Comparison of ENCODE assay signal across 23 cellular contexts in genomic region chr9:127233582-127234350, GRCh38. TPM values are rescaled to one million over a fixed set of nuclear protein-coding genes. Genes with fewer than 3 reads are reported as not detected.
DNase-seq lines count a peak whose midpoint lies in the region; ATAC-seq and TF ChIP-seq lines count a peak whose summit lies in the region.
"Had no signal": no experiment of that assay in that cellular context is flagged by ENCODE, and none has a peak within 500 bp of the region (broad histone marks: within the 10 kb centered on the region; RNA-seq: fewer than 3 reads in every experiment).

No MANE protein-coding gene starts in this region.

- H3K9ac ChIP-seq in SK-N-SH: no peak overlapping the region

- peaks cover 5% of the 10 kb centered on the region for H3K36me3 Mint-ChIP-seq in chondrocyte (ENCODE audit: low read depth)
- H3K36me3 Mint-ChIP-seq in activated CD4-positive, alpha-beta T cell treated with anti-CD3 and anti-CD28 coated beads for 36 hours (ENCODE audit: low read depth): no peaks in the 10 kb centered on the region
- H3K36me3 Mint-ChIP-seq: activated CD4-positive, alpha-beta memory T cell treated with anti-CD3 and anti-CD28 coated beads for 36 hours; CD4-positive, alpha-beta memory T cell; stimulated activated effector memory CD8-positive, alpha-beta T cell treated with anti-CD3 and anti-CD28 coated beads, Interleukin-12 subunit alpha, Interleukin-12 subunit beta, amount 100 ng/mL, for 72 hours had no signal

- no peaks in the 10 kb centered on the region for H3K27me3 ChIP-seq in SK-N-SH (ENCODE audit: insufficient read depth)
- no peaks in the 10 kb centered on the region for H3K27me3 ChIP-seq in gastroesophageal sphincter
- no peaks in the 10 kb centered on the region for H3K27me3 ChIP-seq in testis
- H3K27me3 ChIP-seq: body of pancreas, heart left ventricle had no signal

- no peak overlapping the region for H3K4me3 ChIP-seq in SK-N-SH (ENCODE audit: low read depth in 2 of 2, low read length in 1 of 2)
- no peak overlapping the region for H3K4me3 ChIP-seq in gastroesophageal sphincter
- no peak overlapping the region for H3K4me3 ChIP-seq in testis
- H3K4me3 ChIP-seq: body of pancreas, heart left ventricle had no signal

- H3K9me2 ChIP-seq in SK-N-SH: no peaks in the 10 kb centered on the region

- no peak overlapping the region for H2AFZ ChIP-seq in SK-N-SH (ENCODE audit: low read depth)

- no peaks in the 10 kb centered on the region for H3K9me3 Mint-ChIP-seq in chondrocyte (ENCODE audit: low read depth)
- H3K9me3 Mint-ChIP-seq in activated CD4-positive, alpha-beta T cell treated with anti-CD3 and anti-CD28 coated beads for 36 hours (ENCODE audit: low read depth): no peaks in the 10 kb centered on the region
- H3K9me3 Mint-ChIP-seq: activated CD4-positive, alpha-beta memory T cell treated with anti-CD3 and anti-CD28 coated beads for 36 hours; activated T-helper 1 cell treated with anti-CD3 and anti-CD28 coated beads, Interleukin-12 subunit alpha, Interleukin-12 subunit beta, Interleukin-2, Interleukin-4 antibody, amounts not matched to agents 30 ng/mL and 10 ng/mL and 1 ng/mL, durations not matched to agents 14 hours and 24 hours and 36 hours; CD4-positive, alpha-beta memory T cell; stimulated activated effector memory CD8-positive, alpha-beta T cell treated with anti-CD3 and anti-CD28 coated beads, Interleukin-12 subunit alpha, Interleukin-12 subunit beta, amount 100 ng/mL, for 72 hours had no signal

- no peak for TF ChIP-seq RAD21 in SK-N-SH (IDR thresholded peaks at IDR 0.05; ENCODE audit: low read length)

- ATAC-seq in gastroesophageal sphincter: no peak
- no peak for ATAC-seq in activated CD4-positive, alpha-beta T cell treated with anti-CD3 and anti-CD28 coated beads for 36 hours
- ATAC-seq: body of pancreas; HepG2; stimulated activated effector memory CD8-positive, alpha-beta T cell treated with anti-CD3 and anti-CD28 coated beads, Interleukin-12 subunit alpha, Interleukin-12 subunit beta, amount 100 ng/mL, for 72 hours; T-helper 17 cell had no signal

- H3K27me3 Mint-ChIP-seq in chondrocyte (ENCODE audit: low read depth): no peaks in the 10 kb centered on the region
- H3K27me3 Mint-ChIP-seq in activated CD4-positive, alpha-beta T cell treated with anti-CD3 and anti-CD28 coated beads for 36 hours: peaks cover 10% of the 10 kb centered on the region
- H3K27me3 Mint-ChIP-seq: B cell had no signal

- intact Hi-C loops in testis (cut with DNase I; ENCODE audit: low total_unique reads): no loop called here
- intact Hi-C loops in activated CD4-positive, alpha-beta T cell treated with anti-CD3 and anti-CD28 coated beads for 36 hours (cut with DNase I, micrococcal nuclease): no loop called here

- H3F3A ChIP-seq in SK-N-SH (replicated peaks; ENCODE audit: insufficient read depth): no peaks in the 10 kb centered on the region

- WGBS in SK-N-SH (ENCODE audit: low lambda C conversion rate): 68% methylated on average over 5 of the region's 5 CpGs
- WGBS in gastroesophageal sphincter (ENCODE audit: low coverage in 1 of 2), 2 donors: 13 to 22% methylated on average over 5 of the region's 5 CpGs
- 33 to 36% methylated on average over 5 of the region's 5 CpGs for WGBS in testis, 2 donors

- peaks cover 24% of the 10 kb centered on the region for H3K4me1 Mint-ChIP-seq in chondrocyte (ENCODE audit: low read depth)
- H3K4me1 Mint-ChIP-seq in activated CD4-positive, alpha-beta T cell treated with anti-CD3 and anti-CD28 coated beads for 36 hours: no peaks in the 10 kb centered on the region
- H3K4me1 Mint-ChIP-seq: B cell; CD4-positive, alpha-beta memory T cell; stimulated activated effector memory CD8-positive, alpha-beta T cell treated with anti-CD3 and anti-CD28 coated beads, Interleukin-12 subunit alpha, Interleukin-12 subunit beta, amount 100 ng/mL, for 72 hours had no signal

- POLR2A ChIA-PET in SK-N-SH (lab: Yijun Ruan, JAX): no interaction called here
- POLR2A ChIA-PET in activated CD4-positive, alpha-beta T cell treated with anti-CD3 and anti-CD28 coated beads for 36 hours (lab: Charles Lee): no interaction called here

- CTCF ChIA-PET in SK-N-SH (lab: Yijun Ruan, JAX): interaction anchor here (1.0 to 1.5 kb wide), 2 partner anchors 10 to 11 kb away, joined by 3 to 4 read pairs; no protein-coding TSS in a partner anchor
- CTCF ChIA-PET in activated CD4-positive, alpha-beta T cell treated with anti-CD3 and anti-CD28 coated beads for 36 hours (lab: Charles Lee): no interaction called here

- H3K4me2 ChIP-seq in SK-N-SH: no peak overlapping the region; the same call in 1 of the 2 replicates

- H3K4me1 ChIP-seq in SK-N-SH (ENCODE audit: control insufficient read depth in 1 of 2, insufficient read depth in 2 of 2, low read depth in 1 of 2, low read length in 1 of 2): peaks cover 7 to 13% of the 10 kb centered on the region in 2 experiments; a peak in 2 of 4 replicates
- peaks cover 0 to 23% (median 9%) of the 10 kb centered on the region in 3 donors for H3K4me1 ChIP-seq in gastroesophageal sphincter
- peaks cover 15% of the 10 kb centered on the region for H3K4me1 ChIP-seq in testis
- H3K4me1 ChIP-seq: body of pancreas had no signal

- TF ChIP-seq EP300 in SK-N-SH (IDR thresholded peaks at IDR 0.05; ENCODE audit: borderline replicate concordance in 1 of 2, low read depth in 1 of 2, low read length in 1 of 2): no peak
- TF ChIP-seq EP300 in gastroesophageal sphincter (IDR thresholded peaks at IDR 0.05): no peak

- peak overlapping the region; percentile 75 for H3K27ac Mint-ChIP-seq in chondrocyte (ENCODE audit: unreplicated experiment)
- no peak overlapping the region for H3K27ac Mint-ChIP-seq in activated CD4-positive, alpha-beta T cell treated with anti-CD3 and anti-CD28 coated beads for 36 hours
- H3K27ac Mint-ChIP-seq: activated CD4-positive, alpha-beta memory T cell treated with anti-CD3 and anti-CD28 coated beads for 36 hours; activated T-helper 1 cell treated with anti-CD3 and anti-CD28 coated beads, Interleukin-12 subunit alpha, Interleukin-12 subunit beta, Interleukin-2, Interleukin-4 antibody, amounts not matched to agents 30 ng/mL and 10 ng/mL and 1 ng/mL, durations not matched to agents 14 hours and 24 hours and 36 hours; B cell; CD4-positive, alpha-beta memory T cell; progenitor cell of endocrine pancreas; stimulated activated effector memory CD8-positive, alpha-beta T cell treated with anti-CD3 and anti-CD28 coated beads, Interleukin-12 subunit alpha, Interleukin-12 subunit beta, amount 100 ng/mL, for 72 hours; T-helper 17 cell had no signal

- H3K36me3 ChIP-seq in SK-N-SH (replicated peaks in 1 of 2; ENCODE audit: control insufficient read depth in 1 of 2, insufficient read depth in 2 of 2, low read length in 1 of 2) (no peaks in the 10 kb centered on the region), gastroesophageal sphincter (peaks cover 0 to 17% of the 10 kb centered on the region in 2 donors), testis (ENCODE audit: low read depth, missing control alignments) (no peaks in the 10 kb centered on the region)

- no peak for TF ChIP-seq CTCF in SK-N-SH (IDR thresholded peaks at IDR 0.05)
- no peak for TF ChIP-seq CTCF in chondrocyte (IDR thresholded peaks at IDR 0.05)
- no peak for TF ChIP-seq CTCF in gastroesophageal sphincter (IDR thresholded peaks at IDR 0.05)
- TF ChIP-seq CTCF in testis (IDR thresholded peaks at IDR 0.05): no peak

- no peak for TF ChIP-seq POLR2A in gastroesophageal sphincter (IDR thresholded peaks at IDR 0.05)
- TF ChIP-seq POLR2A in testis (IDR thresholded peaks at IDR 0.05): no peak
- TF ChIP-seq POLR2A in erythroblast (IDR thresholded peaks at IDR 0.05; ENCODE audit: low read length): no peak

- no peak for DNase-seq in SK-N-SH
- no peak for DNase-seq in chondrocyte (ENCODE audit: low spot score)
- no peak for DNase-seq in testis
- no peak for DNase-seq in activated CD4-positive, alpha-beta T cell treated with anti-CD3 and anti-CD28 coated beads for 36 hours
- DNase-seq in erythroblast (lab: John Stamatoyannopoulos, UW): no peak
- DNase-seq in activated CD8-positive, alpha-beta memory T cell treated with anti-CD3 and anti-CD28 coated beads, Interleukin-2, amount 50 U/mL, for 48 hours: no peak
- DNase-seq: activated CD4-positive, alpha-beta memory T cell treated with anti-CD3 and anti-CD28 coated beads for 36 hours; activated CD4-positive, CD25-positive, alpha-beta regulatory T cell treated with anti-CD3 and anti-CD28 coated beads, Interleukin-2, amount 50 U/mL, for 72 hours; activated naive CD4-positive, alpha-beta T cell treated with Interleukin-2 at 50 U/mL for 16 hours; body of pancreas; CD4-positive, alpha-beta memory T cell; foreskin fibroblast; heart left ventricle; NCI-H1417 treated with DMSO at 0.1 percent for 48 hours; NCI-H2081; NCI-H524 treated with DMSO at 0.1 percent for 48 hours; T-helper 17 cell had no signal

- H3K79me2 ChIP-seq in SK-N-SH (ENCODE audit: insufficient read depth): no peaks in the 10 kb centered on the region

- H3K27ac ChIP-seq in SK-N-SH (ENCODE audit: low read depth in 2 of 2, low read length in 1 of 2) (peak overlapping the region; percentile 43 to 78; a peak in 3 of 4 replicates), gastroesophageal sphincter (peak overlapping the region in 3 of 4 donors; percentile 48 to 53 (median 49)), testis (peak overlapping the region; percentile 15 to 82)
- H3K27ac ChIP-seq: body of pancreas had no signal

- H3K9me3 ChIP-seq in SK-N-SH (no peaks in the 10 kb centered on the region), gastroesophageal sphincter (no peaks in the 10 kb centered on the region), testis (no peaks in the 10 kb centered on the region)
- H3K9me3 ChIP-seq: body of pancreas, heart left ventricle had no signal

- H4K20me1 ChIP-seq in SK-N-SH (ENCODE audit: insufficient read depth): no peaks in the 10 kb centered on the region

- H3K4me3 Mint-ChIP-seq in chondrocyte (ENCODE audit: unreplicated experiment): no peak overlapping the region
- H3K4me3 Mint-ChIP-seq in activated CD4-positive, alpha-beta T cell treated with anti-CD3 and anti-CD28 coated beads for 36 hours: no peak overlapping the region
- H3K4me3 Mint-ChIP-seq: activated CD4-positive, alpha-beta memory T cell treated with anti-CD3 and anti-CD28 coated beads for 36 hours; activated T-helper 1 cell treated with anti-CD3 and anti-CD28 coated beads, Interleukin-12 subunit alpha, Interleukin-12 subunit beta, Interleukin-2, Interleukin-4 antibody, amounts not matched to agents 30 ng/mL and 10 ng/mL and 1 ng/mL, durations not matched to agents 14 hours and 24 hours and 36 hours; B cell; CD4-positive, alpha-beta memory T cell; stimulated activated effector memory CD8-positive, alpha-beta T cell treated with anti-CD3 and anti-CD28 coated beads, Interleukin-12 subunit alpha, Interleukin-12 subunit beta, amount 100 ng/mL, for 72 hours; T-helper 17 cell had no signal

RNA-seq across cellular contexts. Expression of gene GARNL3, which starts 30.8 kb away (rescaled TPM):
- 9.1 and 10.4 TPM in 2 replicates for polyA plus RNA-seq in SK-N-SH (2012; rRNA removed)
- 5.4 and 6.9 TPM in 2 replicates for polyA plus RNA-seq in SK-N-SH (2012; cell fraction: cytosol; rRNA removed)
- 29.0 and 36.8 TPM in 2 replicates for polyA plus RNA-seq in SK-N-SH (2012; cell fraction: nucleus; rRNA removed)
- 8.9 to 10.0 TPM (median 8.9 TPM) in 3 replicates for total RNA-seq in chondrocyte
- 10 to 100 TPM in 2 of 4 donors, 1 to 10 TPM in 2; 4.7 to 29.3 (median 11.3) TPM for total RNA-seq in gastroesophageal sphincter
- total RNA-seq in testis: 10 to 100 TPM; 25.9 to 42.8 TPM
- polyA plus RNA-seq in testis (ENCODE audit: insufficient read depth, low read depth, low replicate concordance): 12.9 TPM
- total RNA-seq in activated CD4-positive, alpha-beta T cell treated with anti-CD3 and anti-CD28 coated beads for 36 hours: 1 to 10 TPM; 2.5 to 3.4 TPM
